In genomic region chr2:86193901-86194567, GRCh38 we compare ENCODE assay signal across 8 cellular contexts. TPM values are rescaled to one million over a fixed set of nuclear protein-coding genes. Genes with fewer than 3 reads are reported as not detected.
A peak's percentile ranks its signal among the peaks of the same experiment; 100 is the strongest.
DNase-seq lines count a peak whose midpoint lies in the region; ATAC-seq and TF ChIP-seq lines count a peak whose summit lies in the region.

No MANE protein-coding gene starts in this region.

- peak overlapping the region; percentile 95 for H3K4me3 Mint-ChIP-seq in MCF 10A (ENCODE audit: unreplicated experiment)

- no peaks in the 10 kb centered on the region for H3K9me3 ChIP-seq in mucosa of stomach (ENCODE audit: control insufficient read depth, low read length)

- peaks cover 56% of the 10 kb centered on the region for H3K79me2 ChIP-seq in KMS-11 (ENCODE audit: insufficient read depth, low read depth)

- DNase-seq in BJ (ENCODE audit: low read depth) (no peak), MCF 10A (ENCODE audit: unreplicated experiment) (peak; percentile 11), left lobe of liver (ENCODE audit: low spot score) (no peak), activated gamma-delta T cell treated with Interleukin-2 at 50 U/mL for 16 hours (no peak)

- TF ChIP-seq CTCF in BJ (IDR thresholded peaks at IDR 0.05; ENCODE audit: insufficient read depth, low read depth, low read length) (no peak), KMS-11 (conservative IDR thresholded peaks at IDR 0.05; ENCODE audit: low read depth, low read length) (no peak), MCF 10A (IDR thresholded peaks at IDR 0.05; ENCODE audit: unreplicated experiment) (no peak)

- H3K27me3 Mint-ChIP-seq in MCF 10A (ENCODE audit: insufficient read depth, unreplicated experiment) = no peaks in the 10 kb centered on the region

- H3K4me1 ChIP-seq in KMS-11 (ENCODE audit: low read depth, poor library complexity, severe bottlenecking) (peaks cover 41% of the 10 kb centered on the region), mucosa of stomach (ENCODE audit: control insufficient read depth, insufficient read depth, low read length) (peaks cover 9% of the 10 kb centered on the region)

- peaks cover 51% of the 10 kb centered on the region for H3K36me3 Mint-ChIP-seq in MCF 10A (ENCODE audit: insufficient read depth, unreplicated experiment)

- H3K9ac ChIP-seq in KMS-11 (peak overlapping the region; percentile 89; the same call in 1 of the 2 replicates), mucosa of stomach (ENCODE audit: low read length) (peak overlapping the region; percentile 84)

- H3K27me3 ChIP-seq in BJ (ENCODE audit: control insufficient read depth, insufficient read depth, low read length) = no peaks in the 10 kb centered on the region
- no peaks in the 10 kb centered on the region for H3K27me3 ChIP-seq in KMS-11 (ENCODE audit: insufficient read depth, low read depth)
- no peaks in the 10 kb centered on the region for H3K27me3 ChIP-seq in mucosa of stomach (ENCODE audit: control insufficient read depth, insufficient read depth, low read length)

- no TSS peak for BruUV-seq in MCF 10A (replicated peaks; lab: Mats Ljungman, UMichigan)

- H3K4me3 ChIP-seq in BJ (ENCODE audit: low read depth, low read length) (peak overlapping the region; percentile 98), KMS-11 (IDR thresholded peaks at IDR 0.05; ENCODE audit: insufficient read depth, low read depth, low read length) (peak overlapping the region; percentile 27), mucosa of stomach (ENCODE audit: low read length) (peak overlapping the region; percentile 72)

- ATAC-seq in left lobe of liver (no peak), HG02763 (IDR thresholded peaks at IDR 0.05; ENCODE audit: unreplicated experiment) (no peak)
- no peak for ATAC-seq in activated CD4-positive, CD25-positive, alpha-beta regulatory T cell treated with anti-CD3 and anti-CD28 coated beads, Interleukin-2, amount 50 U/mL, for 24 hours

- intact Hi-C loops in MCF 10A (cut with micrococcal nuclease) = no loop called here

- CTCF ChIA-PET in BJ (lab: Yijun Ruan, JAX) (interaction anchor here (1.1 kb wide), 1 partner anchor 10 kb away, joined by 5 read pairs; no protein-coding TSS in a partner anchor), MCF 10A (lab: Yijun Ruan, JAX) (interaction anchor here (0.6 to 0.9 kb wide), 3 partner anchors 10 to 488 kb away, joined by 3 to 5 read pairs (median 3); no protein-coding TSS in a partner anchor)

- peak overlapping the region; percentile 95; the same call in 1 of the 2 replicates for H3K27ac ChIP-seq in KMS-11

- H3K4me2 ChIP-seq in KMS-11 = peak overlapping the region; percentile 88

- H3K36me3 ChIP-seq in BJ (ENCODE audit: control insufficient read depth, insufficient read depth, low read length) = no peaks in the 10 kb centered on the region
- H3K36me3 ChIP-seq in KMS-11 (ENCODE audit: insufficient read depth) = no peaks in the 10 kb centered on the region
- no peaks in the 10 kb centered on the region for H3K36me3 ChIP-seq in mucosa of stomach (ENCODE audit: control insufficient read depth, insufficient read depth, low read length)

- H3K4me1 Mint-ChIP-seq in MCF 10A (ENCODE audit: insufficient read depth, unreplicated experiment) = peaks cover 17% of the 10 kb centered on the region

- H2AFZ ChIP-seq in KMS-11 (ENCODE audit: low read depth) = no peak overlapping the region

- POLR2A ChIA-PET in BJ (lab: Charles Lee) (no interaction called here), MCF 10A (lab: Yijun Ruan, JAX) (interaction anchor here (0.6 to 9.4 kb wide), 12 partner anchors 9 to 733 kb away, joined by 3 to 118 read pairs (median 5); partner anchors contain the start of genes KDM3A, POLR1A and PTCD3)

- peak overlapping the region; percentile 98 for H3K27ac Mint-ChIP-seq in MCF 10A (ENCODE audit: low read depth, unreplicated experiment)

- H3K9me3 Mint-ChIP-seq in MCF 10A (ENCODE audit: unreplicated experiment) = no peaks in the 10 kb centered on the region

- no peaks in the 10 kb centered on the region for H4K20me1 ChIP-seq in KMS-11 (ENCODE audit: insufficient read depth)

RNA-seq across cellular contexts. Expression of gene IMMT, which starts 1.2 kb away (rescaled TPM):
- polyA plus RNA-seq in BJ (2011; rRNA removed) = 33.7 and 51.3 TPM in 2 replicates
- polyA minus RNA-seq in BJ (2011; rRNA and poly(A)+ RNA removed) = 23.4 and 25.3 TPM in 2 replicates
- total RNA-seq in MCF 10A (2022) (84.6 and 114 TPM in 2 replicates), left lobe of liver (50.1 TPM)

RNA-seq across cellular contexts. Expression of gene MRPL35, which starts 5.2 kb away (rescaled TPM):
- 30.3 and 49.2 TPM in 2 replicates for polyA plus RNA-seq in BJ (2011; rRNA removed)
- 13.4 and 29.5 TPM in 2 replicates for polyA minus RNA-seq in BJ (2011; rRNA and poly(A)+ RNA removed)
- total RNA-seq in MCF 10A (2022) (36.4 and 44.8 TPM in 2 replicates), left lobe of liver (23.1 TPM)

Comparison
In these comparisons a context has a peak if more than half of its experiments do, and no peak if none do; other contexts are left out.
1. H3K4me3 ChIP-seq: peak in every context shown above with its lines; median percentile 98 in BJ; 72 in mucosa of stomach; 27 in KMS-11.